ENCODE assay signal across 8 cellular contexts in the genomic region with DNA sequence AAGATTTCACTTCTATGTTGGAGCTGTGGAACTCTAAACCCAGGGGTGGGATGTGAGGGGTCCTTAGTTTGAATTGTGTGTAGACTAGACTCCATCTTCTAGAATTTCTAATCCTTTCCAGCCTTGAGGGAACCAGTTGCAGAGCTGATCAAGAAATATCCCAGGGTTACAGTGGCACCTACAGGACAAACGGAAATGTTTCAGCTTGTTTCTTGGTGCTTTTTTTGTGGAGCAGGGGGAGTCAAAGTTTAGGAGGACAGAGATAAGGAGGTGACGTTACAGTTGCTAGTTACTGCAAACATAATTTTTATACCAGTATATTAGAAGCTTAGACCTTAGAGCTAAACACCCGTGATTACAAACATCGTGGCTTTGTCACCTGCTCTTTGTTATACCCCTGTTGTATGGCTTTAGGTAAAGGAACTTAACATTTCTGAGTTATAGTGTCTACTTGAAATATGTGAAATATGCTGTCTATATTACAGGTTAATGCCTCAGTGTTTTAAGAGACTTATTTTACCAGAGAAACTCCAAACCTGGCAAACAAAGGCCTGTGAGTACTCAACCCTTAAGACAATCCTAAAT.
A peak's percentile ranks its signal among the peaks of the same experiment; 100 is the strongest.
DNase-seq lines count a peak whose midpoint lies in the region; ATAC-seq and TF ChIP-seq lines count a peak whose summit lies in the region.

No MANE protein-coding gene starts in this region.

- H3K4me2 ChIP-seq in Karpas-422 (ENCODE audit: low read depth, low read length, poor library complexity, severe bottlenecking) (no peak overlapping the region), smooth muscle cell (no peak overlapping the region)

- H3K79me2 ChIP-seq in Karpas-422 (ENCODE audit: low read length) (no peaks in the 10 kb centered on the region), smooth muscle cell (ENCODE audit: low read depth) (no peaks in the 10 kb centered on the region)

- H3K4me1 ChIP-seq in Karpas-422 (ENCODE audit: low read length) (no peaks in the 10 kb centered on the region), smooth muscle cell (ENCODE audit: low read depth) (no peaks in the 10 kb centered on the region)

- H3F3A ChIP-seq in smooth muscle cell (ENCODE audit: low read depth) = no peaks in the 10 kb centered on the region

- DNase-seq in GM10266 (ENCODE audit: extremely low spot score) (no peak), Karpas-422 (peak; percentile 46), SK-N-DZ (ENCODE audit: low spot score) (peak; percentile 48), glomerular visceral epithelial cell (ENCODE audit: extremely low spot score) (peak; percentile 21), smooth muscle cell (lab: John Stamatoyannopoulos, UW; ENCODE audit: unreplicated experiment) (no peak), UCSD-AML1 (lab: John Stamatoyannopoulos, UW; ENCODE audit: unreplicated experiment) (no peak), germinal center (ENCODE audit: low spot score) (no peak)

- H3K4me3 ChIP-seq in Karpas-422 (ENCODE audit: low read length) = no peak overlapping the region
- H3K4me3 ChIP-seq in smooth muscle cell = no peak overlapping the region

- no peaks in the 10 kb centered on the region for H3K9me2 ChIP-seq in Karpas-422 (replicated peaks; ENCODE audit: insufficient read depth, low read length)

- 22% methylated on average over 4 of the region's 4 CpGs for WGBS in smooth muscle cell (ENCODE audit: low lambda C conversion rate)

- H3K36me3 ChIP-seq in Karpas-422 (ENCODE audit: insufficient read depth, low read length) (no peaks in the 10 kb centered on the region), smooth muscle cell (ENCODE audit: low read depth) (no peaks in the 10 kb centered on the region)

- H4K20me1 ChIP-seq in Karpas-422 (ENCODE audit: insufficient read depth, low read depth, low read length) (no peaks in the 10 kb centered on the region), smooth muscle cell (ENCODE audit: low read depth) (no peaks in the 10 kb centered on the region)

- no peaks in the 10 kb centered on the region for H3K27me3 ChIP-seq in Karpas-422 (ENCODE audit: low read length)
- no peaks in the 10 kb centered on the region for H3K27me3 ChIP-seq in smooth muscle cell (ENCODE audit: low read depth)

- TF ChIP-seq CTCF in GM10266 (IDR thresholded peaks at IDR 0.05; ENCODE audit: control insufficient read depth, insufficient read depth, low read depth, missing control alignments) = peak; percentile 44
- peak; percentile 45 for TF ChIP-seq CTCF in smooth muscle cell (IDR thresholded peaks at IDR 0.05; ENCODE audit: borderline replicate concordance, insufficient read depth, poor library complexity, severe bottlenecking)

- ATAC-seq in HG03196 (IDR thresholded peaks at IDR 0.05; ENCODE audit: unreplicated experiment) = no peak

- H2AFZ ChIP-seq in Karpas-422 (ENCODE audit: low read length) = no peak overlapping the region
- no peak overlapping the region for H2AFZ ChIP-seq in smooth muscle cell (ENCODE audit: low read depth)

- H3K9me3 ChIP-seq in Karpas-422 (ENCODE audit: low read length) (no peaks in the 10 kb centered on the region), smooth muscle cell (replicated peaks; ENCODE audit: low read depth) (no peaks in the 10 kb centered on the region)

- H3K9ac ChIP-seq in Karpas-422 (ENCODE audit: low read length) = no peak overlapping the region
- no peak overlapping the region for H3K9ac ChIP-seq in smooth muscle cell (ENCODE audit: low read depth)

- H3K27ac ChIP-seq in Karpas-422 (ENCODE audit: low read length) (no peak overlapping the region), smooth muscle cell (ENCODE audit: low read depth) (no peak overlapping the region)

Comparison
In these comparisons a context has a peak if more than half of its experiments do, and no peak if none do; other contexts are left out.
1. DNase-seq: peak in Karpas-422 (single experiment), SK-N-DZ (single experiment) and glomerular visceral epithelial cell (single experiment); none in GM10266 (single experiment), smooth muscle cell (single experiment), UCSD-AML1 (single experiment) and germinal center (single experiment).